12 cellular contexts compared by ENCODE assay signal in the genomic region with DNA sequence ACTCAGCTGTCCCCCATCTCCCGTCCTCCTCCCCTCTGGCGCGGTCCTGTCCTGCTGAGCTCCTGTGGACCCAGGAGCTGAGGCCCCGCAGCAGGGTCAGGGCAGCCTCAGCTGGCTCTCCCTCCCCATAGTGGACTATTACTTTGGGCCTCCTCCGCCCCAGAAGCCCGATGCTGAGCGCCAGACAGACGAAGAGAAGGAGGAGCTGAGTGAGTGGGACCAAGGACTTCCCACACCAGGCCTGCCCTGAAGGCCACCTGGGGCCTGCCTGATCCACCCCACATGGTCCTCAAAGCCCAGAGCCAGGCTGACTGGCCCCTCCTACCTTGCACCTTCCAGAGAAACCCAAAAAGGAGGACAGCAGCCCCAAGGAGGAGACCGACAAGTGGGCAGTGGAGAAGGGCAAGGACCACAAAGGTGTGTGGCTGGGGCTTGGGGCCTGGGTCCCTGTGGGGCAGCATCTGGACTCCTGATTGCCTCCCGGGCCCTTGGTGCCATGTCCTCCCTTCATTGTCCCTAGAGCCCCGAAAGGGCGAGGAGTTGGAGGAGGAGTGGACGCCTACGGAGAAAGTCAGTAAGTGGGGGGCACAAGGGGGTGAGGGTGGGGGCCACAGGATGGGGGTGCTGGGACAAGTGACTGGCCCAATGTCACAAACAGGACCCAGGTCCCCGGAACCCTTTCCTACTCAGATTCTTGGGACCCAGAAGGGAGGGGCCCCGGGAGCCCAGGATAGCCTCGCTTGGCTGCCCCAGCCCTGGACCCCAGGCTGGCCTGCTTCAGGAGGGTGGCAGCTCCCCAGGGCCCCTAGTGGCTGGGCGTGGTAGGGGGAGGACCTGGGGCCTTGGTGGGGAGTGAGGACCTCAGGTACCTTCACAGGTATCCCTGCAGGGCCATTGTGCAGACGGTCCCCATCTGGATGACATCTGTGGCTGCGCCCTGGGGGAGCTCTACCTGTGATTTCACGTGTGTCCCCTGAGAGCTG. TPM values are rescaled to one million over a fixed set of nuclear protein-coding genes. Genes with fewer than 3 reads are reported as not detected.
DNase-seq lines count a peak whose midpoint lies in the region; ATAC-seq and TF ChIP-seq lines count a peak whose summit lies in the region.
"Had no signal": no experiment of that assay in that cellular context is flagged by ENCODE, and none has a peak within 500 bp of the region (broad histone marks: within the 10 kb centered on the region; RNA-seq: fewer than 3 reads in every experiment).

No MANE protein-coding gene starts in this region.

- peaks cover 38% of the 10 kb centered on the region for H3K4me1 ChIP-seq in BLaER1
- H3K4me1 ChIP-seq in neuronal stem cell (ENCODE audit: control insufficient read depth in 2 of 2, insufficient read depth in 1 of 2, low read depth in 1 of 2, low read length in 2 of 2), result peaks cover 5 to 6% of the 10 kb centered on the region in 2 donors

- H2AK5ac ChIP-seq in neuronal stem cell (ENCODE audit: low read depth, low read length), result no peak overlapping the region

- no peaks in the 10 kb centered on the region for H3K79me1 ChIP-seq in neuronal stem cell (ENCODE audit: low read depth, low read length)

- no peaks in the 10 kb centered on the region for H3K27me3 ChIP-seq in BLaER1
- no peaks in the 10 kb centered on the region for H3K27me3 ChIP-seq in WERI-Rb-1 (ENCODE audit: insufficient read depth, low read depth, severe bottlenecking)
- peaks cover 0 to 2% (median 0%) of the 10 kb centered on the region in 3 experiments for H3K27me3 ChIP-seq in neuronal stem cell (ENCODE audit: control insufficient read depth in 3 of 3, insufficient read depth in 3 of 3, low read depth in 1 of 3, low read length in 3 of 3)

- H2BK120ac ChIP-seq in neuronal stem cell (ENCODE audit: low read depth, low read length), result no peak overlapping the region

- H4K8ac ChIP-seq in neuronal stem cell (ENCODE audit: low read depth, low read length), result no peak overlapping the region

- no peak overlapping the region for H3K14ac ChIP-seq in neuronal stem cell (ENCODE audit: low read length)

- H3K36me3 ChIP-seq in BLaER1, result peaks cover 87% of the 10 kb centered on the region
- H3K36me3 ChIP-seq in WERI-Rb-1, result peaks cover 60% of the 10 kb centered on the region
- H3K36me3 ChIP-seq in neuronal stem cell (replicated peaks in 1 of 2; ENCODE audit: control insufficient read depth in 2 of 2, insufficient read depth in 2 of 2, low read length in 2 of 2), result peaks cover 24 to 39% of the 10 kb centered on the region in 2 donors

- H2BK12ac ChIP-seq in neuronal stem cell (ENCODE audit: low read length), result no peak overlapping the region

- H4K91ac ChIP-seq in neuronal stem cell (ENCODE audit: low read depth, low read length, poor library complexity), result no peak overlapping the region

- peaks cover 93% of the 10 kb centered on the region for H4K20me1 ChIP-seq in BLaER1

- no peak overlapping the region for H2AFZ ChIP-seq in neuronal stem cell (ENCODE audit: low read length)

- H3K4ac ChIP-seq in neuronal stem cell (ENCODE audit: low read length), result no peak overlapping the region

- WGBS in neuronal stem cell (ENCODE audit: extremely low coverage in 2 of 2, insufficient read length in 2 of 2, insufficient replicate concordance in 1 of 2), 2 donors, result no CpG with 5 or more reads among the region's 21 CpGs

- H3K9me3 ChIP-seq in BLaER1 (no peaks in the 10 kb centered on the region), WERI-Rb-1 (ENCODE audit: severe bottlenecking) (no peaks in the 10 kb centered on the region), neuronal stem cell (replicated peaks in 1 of 2; ENCODE audit: control insufficient read depth in 2 of 2, insufficient read depth in 1 of 2, low read depth in 1 of 2, low read length in 2 of 2) (peaks cover 0 to 2% of the 10 kb centered on the region in 2 donors)

- no peak for ATAC-seq in GM21737 (IDR thresholded peaks at IDR 0.05; ENCODE audit: unreplicated experiment)
- ATAC-seq in HG03139 (IDR thresholded peaks at IDR 0.05; ENCODE audit: unreplicated experiment), result no peak

- H3K4me2 ChIP-seq in BLaER1 (peak overlapping the region; percentile 98; the same call in 1 of the 2 replicates), neuronal stem cell (ENCODE audit: insufficient read depth, low read length, poor library complexity, severe bottlenecking) (no peak overlapping the region)

- H2BK5ac ChIP-seq in neuronal stem cell (ENCODE audit: low read length), result peak overlapping the region; percentile 48

- no peak overlapping the region for H3K23ac ChIP-seq in neuronal stem cell (ENCODE audit: low read depth, low read length, poor library complexity)

- no peak overlapping the region for H3K18ac ChIP-seq in neuronal stem cell (ENCODE audit: low read length)

- H3K9ac ChIP-seq in BLaER1, result no peak overlapping the region; the same call in 1 of the 2 replicates
- peak overlapping the region; percentile 21 for H3K9ac ChIP-seq in neuronal stem cell (ENCODE audit: low read depth, low read length, poor library complexity)

- H3K27ac ChIP-seq in BLaER1 (peak overlapping the region; percentile 90; the same call in 1 of the 2 replicates), WERI-Rb-1 (no peak overlapping the region), neuronal stem cell (replicated peaks; ENCODE audit: low read length) (no peak overlapping the region)

- DNase-seq in WERI-Rb-1, result no peak
- no peak for DNase-seq in neuronal stem cell (ENCODE audit: low spot score)
- DNase-seq in islet precursor cell, result no peak
- DNase-seq: activated T-cell treated with anti-CD3 and anti-CD28 coated beads, Interleukin-2, amount 50 U/mL, for 1 hour; CD4-positive, alpha-beta T cell; EL; NCI-H1092; stimulated activated CD4-positive, alpha-beta T cell treated with anti-CD3 and anti-CD28 coated beads, Interleukin-15, amount 100 ng/mL, for 24 hours had no signal

- H2BK15ac ChIP-seq in neuronal stem cell (ENCODE audit: low read length), result no peak overlapping the region

- peak; percentile 43; the same call in 2 of the 3 replicates for TF ChIP-seq CTCF in GM12872 (IDR thresholded peaks at IDR 0.05; ENCODE audit: insufficient read depth, low read depth, low read length)
- peak; percentile 27; the same call in 1 of the 2 replicates for TF ChIP-seq CTCF in WERI-Rb-1 (IDR thresholded peaks at IDR 0.05; ENCODE audit: low read depth, low read length)

- H3K4me3 ChIP-seq in BLaER1, result no peak overlapping the region; the same call in 1 of the 2 replicates
- H3K4me3 ChIP-seq in WERI-Rb-1 (ENCODE audit: low read depth, low read length), result no peak overlapping the region
- H3K4me3 ChIP-seq in neuronal stem cell (ENCODE audit: low read length in 2 of 2), result no peak overlapping the region

RNA-seq across cellular contexts. Expression of a gene that starts 4.9 kb away (rescaled TPM):
- 24.7 TPM for polyA plus RNA-seq in neuronal stem cell (2013, experiment 1 of 2)
- 25.4 TPM for polyA plus RNA-seq in neuronal stem cell (2013, experiment 2 of 2)

RNA-seq across cellular contexts. Expression of a gene that starts 14.3 kb away (rescaled TPM):
- 157 TPM for polyA plus RNA-seq in neuronal stem cell (2013, experiment 1 of 2)
- polyA plus RNA-seq in neuronal stem cell (2013, experiment 2 of 2), result 156 TPM

RNA-seq across cellular contexts. Expression of a gene that starts 26.7 kb away (rescaled TPM):
- polyA plus RNA-seq in neuronal stem cell (2013, experiment 1 of 2), result 9.9 TPM
- polyA plus RNA-seq in neuronal stem cell (2013, experiment 2 of 2), result 8.9 TPM

RNA-seq across cellular contexts. Expression of a gene that starts 32.1 kb away (rescaled TPM):
- 0.07 TPM for polyA plus RNA-seq in neuronal stem cell (2013, experiment 1 of 2)
- polyA plus RNA-seq in neuronal stem cell (2013, experiment 2 of 2), result not detected

RNA-seq across cellular contexts. Expression of a gene that starts 43.7 kb away (rescaled TPM):
- 17.7 TPM for polyA plus RNA-seq in neuronal stem cell (2013, experiment 1 of 2)
- 17.9 TPM for polyA plus RNA-seq in neuronal stem cell (2013, experiment 2 of 2)
